ENCODE assay signal across 1 cellular context in the genomic region with DNA sequence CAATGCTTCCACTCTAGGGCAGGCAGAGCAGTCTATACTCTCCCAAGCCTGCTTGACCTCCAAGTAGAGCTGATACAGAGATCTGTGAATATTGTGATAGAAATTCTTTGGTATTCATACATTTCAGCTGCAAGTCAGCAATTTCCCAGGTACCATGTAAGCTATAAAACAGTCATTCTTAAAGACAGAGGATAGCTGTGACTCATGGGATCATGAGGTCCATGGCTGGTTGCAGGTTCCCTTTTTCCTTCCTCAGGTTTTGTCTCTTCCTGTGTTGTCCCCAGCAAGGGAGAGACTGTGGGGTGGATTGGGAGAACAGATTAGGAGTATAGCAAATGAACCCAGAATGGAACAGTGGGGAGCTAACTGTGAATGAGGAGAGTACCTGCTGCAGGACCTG.
TF ChIP-seq lines count a peak whose summit lies in the region.

No MANE protein-coding gene starts in this region.

TF ChIP-seq in endothelial cell of umbilical vein, 7 proteins besides CTCF, POLR2A, EP300 and RAD21:
- TF ChIP-seq FOS (IDR thresholded peaks at IDR 0.05; ENCODE audit: borderline replicate concordance, insufficient read depth, low read length) (no peak), MYC (IDR thresholded peaks at IDR 0.05; ENCODE audit: low read depth, low read length) (no peak), JUN (IDR thresholded peaks at IDR 0.05; ENCODE audit: borderline replicate concordance, insufficient read depth, insufficient read length, low read depth) (no peak), EZH2 (IDR thresholded peaks at IDR 0.05; ENCODE audit: borderline replicate concordance, low read depth, low read length, severe bottlenecking) (no peak), GATA2 (IDR thresholded peaks at IDR 0.05; ENCODE audit: insufficient read depth, insufficient read length, low read depth, low read length) (no peak), POLR2AphosphoS5 (IDR thresholded peaks at IDR 0.05; ENCODE audit: insufficient read depth, low read depth, low read length) (no peak)
- TF ChIP-seq, protein P1, sequence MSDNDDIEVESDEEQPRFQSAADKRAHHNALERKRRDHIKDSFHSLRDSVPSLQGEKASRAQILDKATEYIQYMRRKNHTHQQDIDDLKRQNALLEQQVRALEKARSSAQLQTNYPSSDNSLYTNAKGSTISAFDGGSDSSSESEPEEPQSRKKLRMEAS (IDR thresholded peaks at IDR 0.05; ENCODE audit: insufficient read depth, insufficient read length) = no peak
